ENCODE assay signal across 26 cellular contexts in the genomic region with DNA sequence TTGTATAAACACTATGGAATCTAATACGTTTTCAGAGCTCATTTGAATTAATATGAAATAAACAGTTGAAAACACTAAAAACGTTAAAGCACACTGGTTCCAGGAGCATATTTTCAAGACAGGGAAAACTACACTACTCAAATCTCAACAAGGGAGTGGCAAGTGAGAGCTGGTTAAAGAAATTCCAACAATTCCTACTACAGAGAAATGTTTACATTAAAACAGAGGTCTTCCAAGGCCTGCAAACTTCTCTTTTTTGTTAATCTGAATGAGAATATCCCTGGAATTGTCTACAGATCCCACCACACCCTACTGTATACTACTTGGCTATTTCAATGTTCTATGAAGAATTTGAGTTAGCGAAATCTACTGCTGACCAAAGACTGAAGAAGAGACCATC.
"Had no signal": no experiment of that assay in that cellular context is flagged by ENCODE, and none has a peak within 500 bp of the region (broad histone marks: within the 10 kb centered on the region; RNA-seq: fewer than 3 reads in every experiment).

No MANE protein-coding gene starts in this region.

- H3K36me3 ChIP-seq: brain microvascular endothelial cell, left ventricle myocardium inferior, right atrium auricular region, transverse colon, vagina, WERI-Rb-1 had no signal

- H3K27ac ChIP-seq: brain microvascular endothelial cell, hepatocyte, left ventricle myocardium inferior, right atrium auricular region, skin epidermis, transverse colon, vagina, WERI-Rb-1 had no signal

- H3K27me3 Mint-ChIP-seq: activated CD4-positive, alpha-beta memory T cell treated with anti-CD3 and anti-CD28 coated beads for 36 hours; activated CD8-positive, alpha-beta memory T cell treated with anti-CD3 and anti-CD28 coated beads, Interleukin-2, amount 10 ng/mL, durations not matched to agents 7 days and 5 days; activated T-cell treated with anti-CD3 and anti-CD28 coated beads, Interleukin-2, amount 50 U/mL, for 24 hours; central memory CD8-positive, alpha-beta T cell; effector memory CD8-positive, alpha-beta T cell; memory B cell; progenitor cell of endocrine pancreas; T-helper 17 cell had no signal

- H3K9me3 ChIP-seq: right atrium auricular region, transverse colon, vagina had no signal

- ATAC-seq: activated CD8-positive, alpha-beta memory T cell treated with anti-CD3 and anti-CD28 coated beads, Interleukin-2, amount 10 ng/mL, durations not matched to agents 7 days and 5 days; activated naive CD4-positive, alpha-beta T cell treated with anti-CD3 and anti-CD28 coated beads, Interleukin-2, amount 50 U/mL, for 72 hours; effector memory CD8-positive, alpha-beta T cell; T-helper 17 cell had no signal

- H3K4me3 Mint-ChIP-seq: activated CD4-positive, alpha-beta memory T cell treated with anti-CD3 and anti-CD28 coated beads for 36 hours; activated CD8-positive, alpha-beta memory T cell treated with anti-CD3 and anti-CD28 coated beads, Interleukin-2, amount 10 ng/mL, durations not matched to agents 7 days and 5 days; activated T-cell treated with anti-CD3 and anti-CD28 coated beads, Interleukin-2, amount 50 U/mL, for 24 hours; central memory CD8-positive, alpha-beta T cell; effector memory CD8-positive, alpha-beta T cell; memory B cell; nephron; T-helper 17 cell had no signal

- H3K4me1 Mint-ChIP-seq: nephron had no signal

- H3K4me3 ChIP-seq: hepatocyte, left ventricle myocardium inferior, right atrium auricular region, skin epidermis, transverse colon, vagina had no signal

- H3K79me2 ChIP-seq: hepatocyte had no signal

- H3K4me2 ChIP-seq: hepatocyte had no signal

- H3K9me3 Mint-ChIP-seq: activated CD4-positive, alpha-beta memory T cell treated with anti-CD3 and anti-CD28 coated beads for 36 hours; central memory CD8-positive, alpha-beta T cell; effector memory CD8-positive, alpha-beta T cell; memory B cell had no signal

- DNase-seq: activated CD4-positive, alpha-beta memory T cell treated with anti-CD3 and anti-CD28 coated beads for 36 hours; activated CD8-positive, alpha-beta memory T cell treated with anti-CD3 and anti-CD28 coated beads, Interleukin-2, amount 10 ng/mL, durations not matched to agents 7 days and 5 days; activated effector memory CD4-positive, alpha-beta T cell treated with Interleukin-2 at 50 U/mL for 16 hours; activated T-cell treated with anti-CD3 and anti-CD28 coated beads, Interleukin-2, amount 50 U/mL, for 24 hours; amygdala; brain microvascular endothelial cell; dermis blood vessel endothelial cell; effector memory CD8-positive, alpha-beta T cell; kidney; left ventricle myocardium inferior; nucleus accumbens; stimulated activated CD4-positive, alpha-beta T cell treated with anti-CD3 and anti-CD28 coated beads, Interleukin-15, amount 100 ng/mL, for 24 hours; stimulated activated CD4-positive, alpha-beta T cell treated with anti-CD3 and anti-CD28 coated beads, Interleukin-4, amount 100 ng/mL, for 1 hour; stimulated activated naive CD4-positive, alpha-beta T cell; T-helper 17 cell; transverse colon; WERI-Rb-1 had no signal

- H3K27me3 ChIP-seq: brain microvascular endothelial cell, hepatocyte, right atrium auricular region, transverse colon, vagina had no signal

- H2AFZ ChIP-seq: hepatocyte had no signal

- H3K27ac Mint-ChIP-seq: activated CD4-positive, alpha-beta memory T cell treated with anti-CD3 and anti-CD28 coated beads for 36 hours; activated CD8-positive, alpha-beta memory T cell treated with anti-CD3 and anti-CD28 coated beads, Interleukin-2, amount 10 ng/mL, durations not matched to agents 7 days and 5 days; activated naive CD4-positive, alpha-beta T cell treated with anti-CD3 and anti-CD28 coated beads, Interleukin-2, amount 50 U/mL, for 72 hours; activated T-cell treated with anti-CD3 and anti-CD28 coated beads, Interleukin-2, amount 50 U/mL, for 24 hours; effector memory CD8-positive, alpha-beta T cell; memory B cell; progenitor cell of endocrine pancreas had no signal

- H3K4me1 ChIP-seq: left ventricle myocardium inferior, right atrium auricular region, transverse colon, vagina had no signal
